In the genomic region with DNA sequence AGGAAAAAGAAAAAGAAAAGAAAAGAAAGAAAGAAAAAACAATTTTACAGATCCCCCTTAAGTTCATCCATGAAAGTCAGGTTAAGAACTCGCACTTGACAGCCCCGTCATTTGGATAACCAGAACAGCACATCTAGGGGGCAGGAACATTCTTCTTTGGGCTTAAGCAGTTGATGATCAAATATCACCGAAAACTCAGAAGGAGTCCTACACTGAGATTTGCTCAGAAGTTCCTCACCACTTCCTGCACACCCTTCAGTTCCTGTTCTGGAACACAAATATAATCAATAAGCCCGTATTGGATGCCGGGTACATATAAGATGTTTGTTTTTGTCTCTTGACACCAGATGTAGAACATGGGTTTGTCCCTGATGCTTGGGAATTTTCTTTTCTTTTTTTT, we compare ENCODE assay signal across 19 cellular contexts. TPM values are rescaled to one million over a fixed set of nuclear protein-coding genes. Genes with fewer than 3 reads are reported as not detected.
DNase-seq lines count a peak whose midpoint lies in the region; ATAC-seq, FAIRE-seq and TF ChIP-seq lines count a peak whose summit lies in the region.
"Had no signal": no experiment of that assay in that cellular context is flagged by ENCODE, and none has a peak within 500 bp of the region (broad histone marks: within the 10 kb centered on the region; RNA-seq: fewer than 3 reads in every experiment).

No MANE protein-coding gene starts in this region.

- POLR2A ChIA-PET in activated naive CD8-positive, alpha-beta T cell treated with anti-CD3 and anti-CD28 coated beads, Interleukin-2, amount 10 ng/mL, durations not matched to agents 7 days and 5 days (lab: Charles Lee), result no interaction called here
- POLR2A ChIA-PET in Caco-2 (lab: Charles Lee), result no interaction called here

- WGBS in body of pancreas, 2 donors, result 67 to 83% methylated on average over 3 to 5 of the region's 5 CpGs

- H3K27me3 ChIP-seq in MG63, result no peaks in the 10 kb centered on the region
- H3K27me3 ChIP-seq in body of pancreas, result no peaks in the 10 kb centered on the region
- no peaks in the 10 kb centered on the region for H3K27me3 ChIP-seq in Caco-2 (replicated peaks; ENCODE audit: control insufficient read depth, insufficient read depth, low read length)

- peaks cover 5% of the 10 kb centered on the region for H3K4me1 Mint-ChIP-seq in activated naive CD8-positive, alpha-beta T cell treated with anti-CD3 and anti-CD28 coated beads, Interleukin-2, amount 10 ng/mL, durations not matched to agents 7 days and 5 days
- H3K4me1 Mint-ChIP-seq in activated naive CD8-positive, alpha-beta T cell treated with anti-CD3 and anti-CD28 coated beads for 36 hours, result peaks cover 6% of the 10 kb centered on the region
- H3K4me1 Mint-ChIP-seq in memory B cell (peaks cover 20% of the 10 kb centered on the region), Caco-2 (ENCODE audit: low read depth, unreplicated experiment) (peaks cover 6% of the 10 kb centered on the region)
- H3K4me1 Mint-ChIP-seq: IgD-negative memory B cell had no signal

- BruUV-seq in Caco-2 (replicated peaks; lab: Mats Ljungman, UMichigan), result no TSS peak

- no peak overlapping the region for H3K27ac Mint-ChIP-seq in activated naive CD8-positive, alpha-beta T cell treated with anti-CD3 and anti-CD28 coated beads, Interleukin-2, amount 10 ng/mL, durations not matched to agents 7 days and 5 days
- H3K27ac Mint-ChIP-seq in activated naive CD8-positive, alpha-beta T cell treated with anti-CD3 and anti-CD28 coated beads for 36 hours, result no peak overlapping the region
- peak overlapping the region; percentile 17 for H3K27ac Mint-ChIP-seq in memory B cell
- H3K27ac Mint-ChIP-seq in Caco-2 (ENCODE audit: unreplicated experiment), result no peak overlapping the region
- H3K27ac Mint-ChIP-seq: IgD-negative memory B cell had no signal

- H3K27me3 Mint-ChIP-seq in activated naive CD8-positive, alpha-beta T cell treated with anti-CD3 and anti-CD28 coated beads, Interleukin-2, amount 10 ng/mL, durations not matched to agents 7 days and 5 days, result no peaks in the 10 kb centered on the region
- H3K27me3 Mint-ChIP-seq in activated naive CD8-positive, alpha-beta T cell treated with anti-CD3 and anti-CD28 coated beads for 36 hours, result no peaks in the 10 kb centered on the region
- H3K27me3 Mint-ChIP-seq in memory B cell (no peaks in the 10 kb centered on the region), Caco-2 (ENCODE audit: insufficient read depth, unreplicated experiment) (no peaks in the 10 kb centered on the region)

- H3K36me3 Mint-ChIP-seq in activated naive CD8-positive, alpha-beta T cell treated with anti-CD3 and anti-CD28 coated beads, Interleukin-2, amount 10 ng/mL, durations not matched to agents 7 days and 5 days, result peaks cover 11% of the 10 kb centered on the region
- peaks cover 2% of the 10 kb centered on the region for H3K36me3 Mint-ChIP-seq in activated naive CD8-positive, alpha-beta T cell treated with anti-CD3 and anti-CD28 coated beads for 36 hours
- H3K36me3 Mint-ChIP-seq in memory B cell (peaks cover 5% of the 10 kb centered on the region), Caco-2 (ENCODE audit: insufficient read depth, unreplicated experiment) (no peaks in the 10 kb centered on the region)

- H3K4me1 ChIP-seq in body of pancreas, result no peaks in the 10 kb centered on the region
- no peaks in the 10 kb centered on the region for H3K4me1 ChIP-seq in Caco-2
- H3K4me1 ChIP-seq: A549, HAP-1 had no signal

- H3K9me3 ChIP-seq in MG63, result no peaks in the 10 kb centered on the region
- H3K9me3 ChIP-seq in body of pancreas, result no peaks in the 10 kb centered on the region
- no peaks in the 10 kb centered on the region for H3K9me3 ChIP-seq in Caco-2
- H3K9me3 ChIP-seq: A549, HAP-1 had no signal

- no peak for TF ChIP-seq POLR2A in body of pancreas (IDR thresholded peaks at IDR 0.05)

- peak; percentile 75 for ATAC-seq in activated naive CD8-positive, alpha-beta T cell treated with anti-CD3 and anti-CD28 coated beads, Interleukin-2, amount 10 ng/mL, durations not matched to agents 7 days and 5 days (ENCODE audit: low read depth)
- ATAC-seq in memory B cell (ENCODE audit: low read depth), result no peak
- ATAC-seq in body of pancreas, result no peak
- ATAC-seq: A549 had no signal

- peak; percentile 75 for FAIRE-seq in GM19239 (lab: Jason Lieb, UNC)
- FAIRE-seq: A549, D721Med, G401.6, GM12892, H1 had no signal

- no peak overlapping the region for H3K4me3 Mint-ChIP-seq in activated naive CD8-positive, alpha-beta T cell treated with anti-CD3 and anti-CD28 coated beads, Interleukin-2, amount 10 ng/mL, durations not matched to agents 7 days and 5 days
- H3K4me3 Mint-ChIP-seq in activated naive CD8-positive, alpha-beta T cell treated with anti-CD3 and anti-CD28 coated beads for 36 hours, result no peak overlapping the region
- H3K4me3 Mint-ChIP-seq in memory B cell (no peak overlapping the region), Caco-2 (ENCODE audit: unreplicated experiment) (no peak overlapping the region)
- H3K4me3 Mint-ChIP-seq: CD14-positive monocyte, IgD-negative memory B cell had no signal

- no peaks in the 10 kb centered on the region for H3K9me3 Mint-ChIP-seq in activated naive CD8-positive, alpha-beta T cell treated with anti-CD3 and anti-CD28 coated beads, Interleukin-2, amount 10 ng/mL, durations not matched to agents 7 days and 5 days
- no peaks in the 10 kb centered on the region for H3K9me3 Mint-ChIP-seq in activated naive CD8-positive, alpha-beta T cell treated with anti-CD3 and anti-CD28 coated beads for 36 hours
- H3K9me3 Mint-ChIP-seq in memory B cell (no peaks in the 10 kb centered on the region), Caco-2 (ENCODE audit: unreplicated experiment) (no peaks in the 10 kb centered on the region)
- H3K9me3 Mint-ChIP-seq: IgD-negative memory B cell had no signal

- H3K4me3 ChIP-seq in MG63, result no peak overlapping the region
- no peak overlapping the region for H3K4me3 ChIP-seq in body of pancreas
- H3K4me3 ChIP-seq in Caco-2 (ENCODE audit: low read depth, low read length), result no peak overlapping the region
- H3K4me3 ChIP-seq: A549, HAP-1 had no signal

- H3K27ac ChIP-seq in body of pancreas, result no peak overlapping the region
- H3K27ac ChIP-seq: A549 had no signal

- no peak for TF ChIP-seq CTCF in body of pancreas (IDR thresholded peaks at IDR 0.05)
- no peak for TF ChIP-seq CTCF in Caco-2 (IDR thresholded peaks at IDR 0.05; ENCODE audit: insufficient read depth in 1 of 2, low read depth in 1 of 2, low read length in 1 of 2, severe bottlenecking in 1 of 2, unreplicated experiment in 1 of 2)

- no peak for DNase-seq in activated naive CD8-positive, alpha-beta T cell treated with anti-CD3 and anti-CD28 coated beads, Interleukin-2, amount 10 ng/mL, durations not matched to agents 7 days and 5 days
- no peak for DNase-seq in activated naive CD8-positive, alpha-beta T cell treated with anti-CD3 and anti-CD28 coated beads for 36 hours
- DNase-seq in GM19239 (ENCODE audit: insufficient read length, low spot score) (no peak), memory B cell (ENCODE audit: low spot score in 2 of 2) (no peak), MG63 (no peak), body of pancreas (no peak), Caco-2 (no peak)
- DNase-seq: DMS153, DMS79 treated with DMSO at 0.1 percent for 48 hours, EL had no signal

- H3K36me3 ChIP-seq in MG63 (no peaks in the 10 kb centered on the region), body of pancreas (replicated peaks in 1 of 2; ENCODE audit: insufficient read depth in 1 of 2, low read depth in 2 of 2) (no peaks in the 10 kb centered on the region), Caco-2 (ENCODE audit: control insufficient read depth, insufficient read depth, low read length) (no peaks in the 10 kb centered on the region)
- H3K36me3 ChIP-seq: HAP-1 had no signal

- CTCF ChIA-PET in Caco-2 (lab: Charles Lee), result interaction anchor here (0.6 kb wide), 2 partner anchors 18 to 124 kb away, joined by 4 read pairs; a partner anchor contains a TSS

- intact Hi-C loops in body of pancreas (cut with DNase I), result no loop called here
- intact Hi-C loops in Caco-2 (cut with micrococcal nuclease; ENCODE audit: unreplicated experiment), result no loop called here

RNA-seq across cellular contexts. Expression of a gene that starts 14.7 kb away (rescaled TPM):
- total RNA-seq in activated naive CD8-positive, alpha-beta T cell treated with anti-CD3 and anti-CD28 coated beads, Interleukin-2, amount 10 ng/mL, durations not matched to agents 7 days and 5 days, result 1 to 10 TPM; 1.4 to 1.9 TPM
- total RNA-seq in activated naive CD8-positive, alpha-beta T cell treated with anti-CD3 and anti-CD28 coated beads for 36 hours, result under 1 TPM; 0.41 to 0.58 TPM
- total RNA-seq in MG63 (2014; rRNA removed; shearing (Covaris generic); ENCODE audit: low replicate concordance), result 0.07 and 0.10 TPM in 2 replicates
- total RNA-seq in body of pancreas, result 1 to 10 TPM in 1 of 2 donors, not detected in 1; 1.0 TPM
- 0.61 and 0.67 TPM in 2 replicates for total RNA-seq in Caco-2 (2022)

RNA-seq across cellular contexts. Expression of a gene that starts 40.9 kb away (rescaled TPM):
- 10 to 100 TPM; 64.7 to 77.1 TPM for total RNA-seq in activated naive CD8-positive, alpha-beta T cell treated with anti-CD3 and anti-CD28 coated beads, Interleukin-2, amount 10 ng/mL, durations not matched to agents 7 days and 5 days
- total RNA-seq in activated naive CD8-positive, alpha-beta T cell treated with anti-CD3 and anti-CD28 coated beads for 36 hours, result 10 to 100 TPM; 43.4 to 46.4 TPM
- total RNA-seq in MG63 (2014; rRNA removed; shearing (Covaris generic); ENCODE audit: low replicate concordance), result 9.3 and 11.1 TPM in 2 replicates
- total RNA-seq in body of pancreas (10 to 100 TPM; 26.4 to 83.0 TPM), Caco-2 (2022) (44.1 and 55.4 TPM in 2 replicates)

RNA-seq across cellular contexts. Expression of a gene that starts 48.0 kb away (rescaled TPM):
- total RNA-seq in activated naive CD8-positive, alpha-beta T cell treated with anti-CD3 and anti-CD28 coated beads, Interleukin-2, amount 10 ng/mL, durations not matched to agents 7 days and 5 days, result 100 to 1,000 TPM; 389 to 395 TPM
- 100 to 1,000 TPM; 231 to 241 TPM for total RNA-seq in activated naive CD8-positive, alpha-beta T cell treated with anti-CD3 and anti-CD28 coated beads for 36 hours
- not detected in 2 replicates for total RNA-seq in MG63 (2014; rRNA removed; shearing (Covaris generic); ENCODE audit: low replicate concordance)
- total RNA-seq in body of pancreas (1 to 10 TPM in 1 of 2 donors, under 1 TPM in 1; 0.52 to 8.2 TPM), Caco-2 (2022) (5.1 and 9.6 TPM in 2 replicates)
- total RNA-seq: H1, HT-29 had no signal

RNA-seq across cellular contexts. Expression of a gene that starts 52.8 kb away (rescaled TPM):
- total RNA-seq in activated naive CD8-positive, alpha-beta T cell treated with anti-CD3 and anti-CD28 coated beads, Interleukin-2, amount 10 ng/mL, durations not matched to agents 7 days and 5 days, result 10 to 100 TPM; 26.7 to 30.6 TPM
- total RNA-seq in activated naive CD8-positive, alpha-beta T cell treated with anti-CD3 and anti-CD28 coated beads for 36 hours, result 10 to 100 TPM in 1 of 2 experiments, 1 to 10 TPM in 1; 6.7 to 10.4 TPM
- total RNA-seq in MG63 (2014; rRNA removed; shearing (Covaris generic); ENCODE audit: low replicate concordance), result not detected in 2 replicates
- not detected for total RNA-seq in body of pancreas
- 1.5 TPM in 1 of 2 replicates, not detected in the other for total RNA-seq in Caco-2 (2022)
- total RNA-seq: H1, HT-29 had no signal

Comparison
In these comparisons a context has a peak if more than half of its experiments do, and no peak if none do; other contexts are left out.
1. RNA of a gene that starts 48.0 kb away (total RNA-seq): 389 to 395 TPM in activated naive CD8-positive, alpha-beta T cell treated with anti-CD3 and anti-CD28 coated beads, Interleukin-2, amount 10 ng/mL, durations not matched to agents 7 days and 5 days and 231 to 241 TPM in activated naive CD8-positive, alpha-beta T cell treated with anti-CD3 and anti-CD28 coated beads for 36 hours; 0.52 to 8.2 TPM in body of pancreas, 5.1 to 9.6 TPM in Caco-2 and not detected in MG63; every median in the first group is over 10 times any median in the second.